ENCODE assay signal across 8 cellular contexts in genomic region chr10:34666008-34666700, GRCh38.
A peak's percentile ranks its signal among the peaks of the same experiment; 100 is the strongest.
DNase-seq lines count a peak whose midpoint lies in the region; ATAC-seq and TF ChIP-seq lines count a peak whose summit lies in the region.

No MANE protein-coding gene starts in this region.

- peak; percentile 9 for DNase-seq in activated CD4-positive, alpha-beta T cell treated with anti-CD3 and anti-CD28 coated beads for 36 hours
- DNase-seq in activated CD4-positive, alpha-beta T cell treated with anti-CD3 and anti-CD28 coated beads, Interleukin-2, amount 10 ng/mL, durations not matched to agents 7 days and 5 days, result no peak
- DNase-seq in NB4 (ENCODE audit: low read depth), result peak; percentile 79
- peak; percentile 42 to 70 (median 59) for DNase-seq in body of pancreas
- peak; percentile 89 for DNase-seq in kidney tubule cell (ENCODE audit: low spot score)
- DNase-seq in uterus, result peak; percentile 41 to 73
- DNase-seq in activated CD4-positive, alpha-beta memory T cell treated with anti-CD3 and anti-CD28 coated beads for 36 hours, result no peak

- TF ChIP-seq CTCF in NB4 (IDR thresholded peaks at IDR 0.05; ENCODE audit: low read depth, low read length) (peak; percentile 12), body of pancreas (IDR thresholded peaks at IDR 0.05) (peak; percentile 36 to 71 (median 65)), uterus (IDR thresholded peaks at IDR 0.05) (peak; percentile 69 to 81 (median 72))

- peaks cover 2% of the 10 kb centered on the region for H3K27me3 Mint-ChIP-seq in activated CD4-positive, alpha-beta T cell treated with anti-CD3 and anti-CD28 coated beads for 36 hours
- peaks cover 5% of the 10 kb centered on the region for H3K27me3 Mint-ChIP-seq in activated CD4-positive, alpha-beta T cell treated with anti-CD3 and anti-CD28 coated beads, Interleukin-2, amount 10 ng/mL, durations not matched to agents 7 days and 5 days
- H3K27me3 Mint-ChIP-seq in activated CD4-positive, alpha-beta memory T cell treated with anti-CD3 and anti-CD28 coated beads for 36 hours, result no peaks in the 10 kb centered on the region

- H3K27me3 ChIP-seq in body of pancreas (no peaks in the 10 kb centered on the region), uterus (no peaks in the 10 kb centered on the region)

- H3K4me3 ChIP-seq in NB4 (ENCODE audit: low read depth, low read length) (no peak overlapping the region), body of pancreas (no peak overlapping the region), uterus (no peak overlapping the region)

- no peak for TF ChIP-seq POLR2A in NB4 (IDR thresholded peaks at IDR 0.05; ENCODE audit: extremely low read depth, insufficient read length)
- no peak for TF ChIP-seq POLR2A in body of pancreas (IDR thresholded peaks at IDR 0.05)
- no peak for TF ChIP-seq POLR2A in uterus (IDR thresholded peaks at IDR 0.05)

- H3K4me1 ChIP-seq in body of pancreas (peaks cover 17% of the 10 kb centered on the region), uterus (no peaks in the 10 kb centered on the region)

- H3K9me3 Mint-ChIP-seq in activated CD4-positive, alpha-beta T cell treated with anti-CD3 and anti-CD28 coated beads for 36 hours (ENCODE audit: low read depth), result no peaks in the 10 kb centered on the region
- no peaks in the 10 kb centered on the region for H3K9me3 Mint-ChIP-seq in activated CD4-positive, alpha-beta T cell treated with anti-CD3 and anti-CD28 coated beads, Interleukin-2, amount 10 ng/mL, durations not matched to agents 7 days and 5 days
- H3K9me3 Mint-ChIP-seq in activated CD4-positive, alpha-beta memory T cell treated with anti-CD3 and anti-CD28 coated beads for 36 hours, result no peaks in the 10 kb centered on the region

- no peaks in the 10 kb centered on the region for H3K36me3 Mint-ChIP-seq in activated CD4-positive, alpha-beta T cell treated with anti-CD3 and anti-CD28 coated beads for 36 hours (ENCODE audit: low read depth)
- no peaks in the 10 kb centered on the region for H3K36me3 Mint-ChIP-seq in activated CD4-positive, alpha-beta T cell treated with anti-CD3 and anti-CD28 coated beads, Interleukin-2, amount 10 ng/mL, durations not matched to agents 7 days and 5 days (ENCODE audit: low read depth)
- H3K36me3 Mint-ChIP-seq in activated CD4-positive, alpha-beta memory T cell treated with anti-CD3 and anti-CD28 coated beads for 36 hours, result no peaks in the 10 kb centered on the region

- no peak overlapping the region for H3K4me3 Mint-ChIP-seq in activated CD4-positive, alpha-beta T cell treated with anti-CD3 and anti-CD28 coated beads for 36 hours
- no peak overlapping the region for H3K4me3 Mint-ChIP-seq in activated CD4-positive, alpha-beta T cell treated with anti-CD3 and anti-CD28 coated beads, Interleukin-2, amount 10 ng/mL, durations not matched to agents 7 days and 5 days
- H3K4me3 Mint-ChIP-seq in activated CD4-positive, alpha-beta memory T cell treated with anti-CD3 and anti-CD28 coated beads for 36 hours, result no peak overlapping the region

- H3K36me3 ChIP-seq in body of pancreas (replicated peaks in 1 of 2; ENCODE audit: insufficient read depth in 1 of 2, low read depth in 2 of 2) (no peaks in the 10 kb centered on the region), uterus (no peaks in the 10 kb centered on the region)

- POLR2A ChIA-PET in activated CD4-positive, alpha-beta T cell treated with anti-CD3 and anti-CD28 coated beads for 36 hours (lab: Charles Lee), result no interaction called here
- POLR2A ChIA-PET in activated CD4-positive, alpha-beta T cell treated with anti-CD3 and anti-CD28 coated beads, Interleukin-2, amount 10 ng/mL, durations not matched to agents 7 days and 5 days (lab: Charles Lee), result no interaction called here
- POLR2A ChIA-PET in activated CD4-positive, alpha-beta memory T cell treated with anti-CD3 and anti-CD28 coated beads for 36 hours (lab: Charles Lee), result no interaction called here

- intact Hi-C loops in activated CD4-positive, alpha-beta T cell treated with anti-CD3 and anti-CD28 coated beads for 36 hours (cut with DNase I, micrococcal nuclease), result loop anchor here in 1 of 2 experiments (5.0 kb wide), 1 partner anchor 161 kb away; no protein-coding TSS in a partner anchor
- intact Hi-C loops in body of pancreas (cut with DNase I), result no loop called here
- intact Hi-C loops in uterus (cut with DNase I; ENCODE audit: low total_unique reads), result no loop called here
- intact Hi-C loops in activated CD4-positive, alpha-beta memory T cell treated with anti-CD3 and anti-CD28 coated beads for 36 hours (cut with micrococcal nuclease), result loop anchor here (10.0 kb wide), 1 partner anchor 329 kb away; no protein-coding TSS in a partner anchor

- no peaks in the 10 kb centered on the region for H3K9me3 ChIP-seq in body of pancreas
- H3K9me3 ChIP-seq in uterus, result no peaks in the 10 kb centered on the region

- H3K27ac Mint-ChIP-seq in activated CD4-positive, alpha-beta T cell treated with anti-CD3 and anti-CD28 coated beads for 36 hours, result no peak overlapping the region
- no peak overlapping the region for H3K27ac Mint-ChIP-seq in activated CD4-positive, alpha-beta T cell treated with anti-CD3 and anti-CD28 coated beads, Interleukin-2, amount 10 ng/mL, durations not matched to agents 7 days and 5 days
- no peak overlapping the region for H3K27ac Mint-ChIP-seq in activated CD4-positive, alpha-beta memory T cell treated with anti-CD3 and anti-CD28 coated beads for 36 hours

- WGBS in body of pancreas, 2 donors, result 28 to 35% methylated on average over 5 to 6 of the region's 6 CpGs

- CTCF ChIA-PET in activated CD4-positive, alpha-beta T cell treated with anti-CD3 and anti-CD28 coated beads for 36 hours (lab: Charles Lee), result interaction anchor here (0.6 to 1.0 kb wide), 5 partner anchors 9 to 344 kb away, joined by 3 to 5 read pairs (median 3); no protein-coding TSS in a partner anchor
- CTCF ChIA-PET in activated CD4-positive, alpha-beta T cell treated with anti-CD3 and anti-CD28 coated beads, Interleukin-2, amount 10 ng/mL, durations not matched to agents 7 days and 5 days (lab: Charles Lee), result no interaction called here
- CTCF ChIA-PET in activated CD4-positive, alpha-beta memory T cell treated with anti-CD3 and anti-CD28 coated beads for 36 hours (lab: Charles Lee), result interaction anchor here (0.6 to 2.7 kb wide), 3 partner anchors 15 to 329 kb away, joined by 3 to 12 read pairs (median 3); no protein-coding TSS in a partner anchor

- peak overlapping the region in 1 of 4 donors; percentile 21 for H3K27ac ChIP-seq in body of pancreas
- H3K27ac ChIP-seq in uterus, result no peak overlapping the region

- H3K4me1 Mint-ChIP-seq in activated CD4-positive, alpha-beta T cell treated with anti-CD3 and anti-CD28 coated beads for 36 hours, result no peaks in the 10 kb centered on the region
- H3K4me1 Mint-ChIP-seq in activated CD4-positive, alpha-beta T cell treated with anti-CD3 and anti-CD28 coated beads, Interleukin-2, amount 10 ng/mL, durations not matched to agents 7 days and 5 days, result peaks cover 3% of the 10 kb centered on the region
- no peaks in the 10 kb centered on the region for H3K4me1 Mint-ChIP-seq in activated CD4-positive, alpha-beta memory T cell treated with anti-CD3 and anti-CD28 coated beads for 36 hours (ENCODE audit: low read depth)

- ATAC-seq in activated CD4-positive, alpha-beta T cell treated with anti-CD3 and anti-CD28 coated beads for 36 hours, result peak; percentile 60
- ATAC-seq in HG02610 (IDR thresholded peaks at IDR 0.05; ENCODE audit: unreplicated experiment) (peak; percentile 57), body of pancreas (peak; percentile 87)

Comparison
In these comparisons a context has a peak if more than half of its experiments do, and no peak if none do; other contexts are left out.
1. DNase-seq: peak in activated CD4-positive, alpha-beta T cell treated with anti-CD3 and anti-CD28 coated beads for 36 hours (single experiment), NB4 (single experiment), body of pancreas (4 of 4), kidney tubule cell (single experiment) and uterus (2 of 2); none in activated CD4-positive, alpha-beta T cell treated with anti-CD3 and anti-CD28 coated beads, Interleukin-2, amount 10 ng/mL, durations not matched to agents 7 days and 5 days (single experiment) and activated CD4-positive, alpha-beta memory T cell treated with anti-CD3 and anti-CD28 coated beads for 36 hours (single experiment).
2. CTCF ChIP-seq: peak in every context shown above with its lines; median percentile 72 in uterus; 65 in body of pancreas; 12 in NB4.
3. Peak in every context shown above with its lines, with median percentiles within 50 percentile points of each other: ATAC-seq.